Comparison of ENCODE assay signal across 1 cellular context in the genomic region with DNA sequence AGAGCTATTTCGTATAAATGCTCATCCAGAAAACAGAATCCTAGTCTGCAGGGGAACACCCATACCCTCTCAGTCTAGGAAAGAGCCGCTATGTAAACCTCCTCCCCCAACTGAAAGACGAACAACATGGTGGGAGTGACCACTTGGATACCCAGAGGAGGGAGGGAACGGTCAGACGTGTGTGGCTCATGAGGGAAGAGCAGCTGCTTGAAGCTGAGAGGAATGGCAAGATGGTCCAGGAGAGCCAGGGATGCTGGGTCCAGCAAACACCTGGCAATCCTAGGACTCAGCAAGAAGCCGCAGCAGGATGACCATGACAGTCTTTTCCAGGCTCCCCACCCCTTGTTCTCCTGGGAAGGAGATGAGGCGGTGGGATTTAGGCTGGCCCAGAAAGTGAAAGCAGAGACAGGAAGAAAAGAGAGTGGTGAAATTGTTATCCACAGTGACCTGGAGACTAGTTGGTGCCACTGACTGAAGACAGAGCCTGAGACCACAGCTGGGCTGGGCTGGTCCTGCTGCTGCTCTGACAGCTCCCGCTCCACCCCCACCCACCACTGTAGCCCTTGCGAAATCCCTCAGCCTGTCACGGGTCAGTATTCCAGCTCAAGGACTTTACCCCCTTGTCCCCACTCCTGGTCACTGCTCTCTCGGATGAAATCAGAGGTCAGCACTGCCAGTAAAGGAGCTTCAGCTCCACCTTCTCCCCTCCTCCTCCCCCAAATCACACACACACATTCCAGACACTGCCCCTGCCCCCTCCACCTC.
TF ChIP-seq lines count a peak whose summit lies in the region.

No MANE protein-coding gene starts in this region.

TF ChIP-seq in HepG2, 621 proteins besides CTCF, POLR2A, EP300 and RAD21 (continued from another document and continues in another):
- TF ChIP-seq SIN3B (IDR thresholded peaks at IDR 0.05; ENCODE audit: low read length) = peak; percentile 30; the same call in 1 of the 2 replicates
- TF ChIP-seq YEATS4 (CRISPR knock-in tag; IDR thresholded peaks at IDR 0.05; ENCODE audit: borderline replicate concordance) = no peak; the same call in none of the 2 replicates
- TF ChIP-seq GABPB1 (CRISPR knock-in tag; IDR thresholded peaks at IDR 0.05) = peak; percentile 46; the same call in 1 of the 2 replicates
- TF ChIP-seq, protein P1, sequence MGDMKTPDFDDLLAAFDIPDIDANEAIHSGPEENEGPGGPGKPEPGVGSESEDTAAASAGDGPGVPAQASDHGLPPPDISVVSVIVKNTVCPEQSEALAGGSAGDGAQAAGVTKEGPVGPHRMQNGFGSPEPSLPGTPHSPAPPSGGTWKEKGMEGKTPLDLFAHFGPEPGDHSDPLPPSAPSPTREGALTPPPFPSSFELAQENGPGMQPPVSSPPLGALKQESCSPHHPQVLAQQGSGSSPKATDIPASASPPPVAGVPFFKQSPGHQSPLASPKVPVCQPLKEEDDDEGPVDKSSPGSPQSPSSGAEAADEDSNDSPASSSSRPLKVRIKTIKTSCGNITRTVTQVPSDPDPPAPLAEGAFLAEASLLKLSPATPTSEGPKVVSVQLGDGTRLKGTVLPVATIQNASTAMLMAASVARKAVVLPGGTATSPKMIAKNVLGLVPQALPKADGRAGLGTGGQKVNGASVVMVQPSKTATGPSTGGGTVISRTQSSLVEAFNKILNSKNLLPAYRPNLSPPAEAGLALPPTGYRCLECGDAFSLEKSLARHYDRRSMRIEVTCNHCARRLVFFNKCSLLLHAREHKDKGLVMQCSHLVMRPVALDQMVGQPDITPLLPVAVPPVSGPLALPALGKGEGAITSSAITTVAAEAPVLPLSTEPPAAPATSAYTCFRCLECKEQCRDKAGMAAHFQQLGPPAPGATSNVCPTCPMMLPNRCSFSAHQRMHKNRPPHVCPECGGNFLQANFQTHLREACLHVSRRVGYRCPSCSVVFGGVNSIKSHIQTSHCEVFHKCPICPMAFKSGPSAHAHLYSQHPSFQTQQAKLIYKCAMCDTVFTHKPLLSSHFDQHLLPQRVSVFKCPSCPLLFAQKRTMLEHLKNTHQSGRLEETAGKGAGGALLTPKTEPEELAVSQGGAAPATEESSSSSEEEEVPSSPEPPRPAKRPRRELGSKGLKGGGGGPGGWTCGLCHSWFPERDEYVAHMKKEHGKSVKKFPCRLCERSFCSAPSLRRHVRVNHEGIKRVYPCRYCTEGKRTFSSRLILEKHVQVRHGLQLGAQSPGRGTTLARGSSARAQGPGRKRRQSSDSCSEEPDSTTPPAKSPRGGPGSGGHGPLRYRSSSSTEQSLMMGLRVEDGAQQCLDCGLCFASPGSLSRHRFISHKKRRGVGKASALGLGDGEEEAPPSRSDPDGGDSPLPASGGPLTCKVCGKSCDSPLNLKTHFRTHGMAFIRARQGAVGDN (CRISPR knock-in tag; IDR thresholded peaks at IDR 0.05) = peak; percentile 74
- TF ChIP-seq, protein P2, sequence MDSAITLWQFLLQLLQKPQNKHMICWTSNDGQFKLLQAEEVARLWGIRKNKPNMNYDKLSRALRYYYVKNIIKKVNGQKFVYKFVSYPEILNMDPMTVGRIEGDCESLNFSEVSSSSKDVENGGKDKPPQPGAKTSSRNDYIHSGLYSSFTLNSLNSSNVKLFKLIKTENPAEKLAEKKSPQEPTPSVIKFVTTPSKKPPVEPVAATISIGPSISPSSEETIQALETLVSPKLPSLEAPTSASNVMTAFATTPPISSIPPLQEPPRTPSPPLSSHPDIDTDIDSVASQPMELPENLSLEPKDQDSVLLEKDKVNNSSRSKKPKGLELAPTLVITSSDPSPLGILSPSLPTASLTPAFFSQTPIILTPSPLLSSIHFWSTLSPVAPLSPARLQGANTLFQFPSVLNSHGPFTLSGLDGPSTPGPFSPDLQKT (CRISPR knock-in tag; IDR thresholded peaks at IDR 0.05; ENCODE audit: borderline replicate concordance) = no peak
- no peak for TF ChIP-seq SMC3 (IDR thresholded peaks at IDR 0.05; ENCODE audit: low read length)
- no peak for TF ChIP-seq NFATC3 (CRISPR knock-in tag; IDR thresholded peaks at IDR 0.05)
- TF ChIP-seq, protein P3, sequence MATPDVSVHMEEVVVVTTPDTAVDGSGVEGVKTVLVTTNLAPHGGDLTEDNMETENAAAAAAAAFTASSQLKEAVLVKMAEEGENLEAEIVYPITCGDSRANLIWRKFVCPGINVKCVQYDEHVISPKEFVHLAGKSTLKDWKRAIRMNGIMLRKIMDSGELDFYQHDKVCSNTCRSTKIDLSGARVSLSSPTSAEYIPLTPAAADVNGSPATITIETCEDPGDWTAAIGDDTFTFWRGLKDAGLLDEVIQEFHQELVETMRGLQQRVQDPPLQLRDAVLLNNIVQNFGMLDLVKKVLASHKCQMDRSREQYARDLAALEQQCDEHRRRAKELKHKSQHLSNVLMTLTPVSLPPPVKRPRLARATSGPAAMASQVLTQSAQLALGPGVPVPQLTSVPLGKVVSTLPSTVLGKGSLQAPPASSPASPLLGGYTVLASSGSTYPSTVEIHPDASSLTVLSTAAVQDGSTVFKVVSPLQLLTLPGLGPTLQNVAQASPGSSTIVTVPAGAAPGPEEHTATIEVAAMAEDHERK (CRISPR knock-in tag; IDR thresholded peaks at IDR 0.05; ENCODE audit: low read depth) = no peak
- 0 out of 2 replicates have a peak, but pooled peaks have one; percentile 35 for TF ChIP-seq ZNF724P (CRISPR knock-in tag; IDR thresholded peaks at IDR 0.05; ENCODE audit: borderline replicate concordance)
- no peak for TF ChIP-seq IKZF4 (CRISPR knock-in tag; IDR thresholded peaks at IDR 0.05; ENCODE audit: borderline replicate concordance, low read depth, not compliant biosample characterization)
- no peak for TF ChIP-seq ZMAT3 (CRISPR knock-in tag; conservative IDR thresholded peaks at IDR 0.05)
- no peak for TF ChIP-seq ZNF598 (CRISPR knock-in tag; IDR thresholded peaks at IDR 0.05; ENCODE audit: borderline replicate concordance)
- peak; percentile 86 for TF ChIP-seq ZSCAN31 (CRISPR knock-in tag; IDR thresholded peaks at IDR 0.05; ENCODE audit: low read depth)
- TF ChIP-seq, protein P4, sequence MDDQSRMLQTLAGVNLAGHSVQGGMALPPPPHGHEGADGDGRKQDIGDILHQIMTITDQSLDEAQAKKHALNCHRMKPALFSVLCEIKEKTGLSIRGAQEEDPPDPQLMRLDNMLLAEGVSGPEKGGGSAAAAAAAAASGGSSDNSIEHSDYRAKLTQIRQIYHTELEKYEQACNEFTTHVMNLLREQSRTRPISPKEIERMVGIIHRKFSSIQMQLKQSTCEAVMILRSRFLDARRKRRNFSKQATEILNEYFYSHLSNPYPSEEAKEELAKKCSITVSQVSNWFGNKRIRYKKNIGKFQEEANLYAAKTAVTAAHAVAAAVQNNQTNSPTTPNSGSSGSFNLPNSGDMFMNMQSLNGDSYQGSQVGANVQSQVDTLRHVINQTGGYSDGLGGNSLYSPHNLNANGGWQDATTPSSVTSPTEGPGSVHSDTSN (CRISPR knock-in tag; IDR thresholded peaks at IDR 0.05; ENCODE audit: borderline replicate concordance) = no peak
- 0 out of 2 replicates have a peak, but pooled peaks have one; percentile 29 for TF ChIP-seq ZNF652 (CRISPR knock-in tag; IDR thresholded peaks at IDR 0.05; ENCODE audit: borderline replicate concordance, low read depth)
- TF ChIP-seq ZNF550 (CRISPR knock-in tag; IDR thresholded peaks at IDR 0.05; ENCODE audit: borderline replicate concordance) = no peak
- TF ChIP-seq, protein P5, sequence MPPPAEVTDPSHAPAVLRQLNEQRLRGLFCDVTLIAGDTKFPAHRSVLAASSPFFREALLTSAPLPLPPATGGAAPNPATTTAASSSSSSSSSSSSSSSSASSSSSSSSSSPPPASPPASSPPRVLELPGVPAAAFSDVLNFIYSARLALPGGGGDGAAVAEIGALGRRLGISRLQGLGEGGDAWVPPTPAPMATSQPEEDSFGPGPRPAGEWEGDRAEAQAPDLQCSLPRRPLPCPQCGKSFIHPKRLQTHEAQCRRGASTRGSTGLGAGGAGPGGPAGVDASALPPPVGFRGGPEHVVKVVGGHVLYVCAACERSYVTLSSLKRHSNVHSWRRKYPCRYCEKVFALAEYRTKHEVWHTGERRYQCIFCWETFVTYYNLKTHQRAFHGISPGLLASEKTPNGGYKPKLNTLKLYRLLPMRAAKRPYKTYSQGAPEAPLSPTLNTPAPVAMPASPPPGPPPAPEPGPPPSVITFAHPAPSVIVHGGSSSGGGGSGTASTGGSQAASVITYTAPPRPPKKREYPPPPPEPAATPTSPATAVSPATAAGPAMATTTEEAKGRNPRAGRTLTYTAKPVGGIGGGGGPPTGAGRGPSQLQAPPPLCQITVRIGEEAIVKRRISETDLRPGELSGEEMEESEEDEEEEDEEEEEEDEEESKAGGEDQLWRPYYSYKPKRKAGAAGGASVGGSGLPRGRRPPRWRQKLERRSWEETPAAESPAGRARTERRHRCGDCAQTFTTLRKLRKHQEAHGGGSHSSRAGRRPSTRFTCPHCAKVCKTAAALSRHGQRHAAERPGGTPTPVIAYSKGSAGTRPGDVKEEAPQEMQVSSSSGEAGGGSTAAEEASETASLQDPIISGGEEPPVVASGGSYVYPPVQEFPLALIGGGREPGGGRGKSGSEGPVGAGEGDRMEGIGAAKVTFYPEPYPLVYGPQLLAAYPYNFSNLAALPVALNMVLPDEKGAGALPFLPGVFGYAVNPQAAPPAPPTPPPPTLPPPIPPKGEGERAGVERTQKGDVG (CRISPR knock-in tag; IDR thresholded peaks at IDR 0.05; ENCODE audit: borderline replicate concordance) = no peak
- TF ChIP-seq ZSCAN22 (CRISPR knock-in tag; IDR thresholded peaks at IDR 0.05) = no peak
- no peak; the same call in 1 of the 2 replicates for TF ChIP-seq ZNF556 (CRISPR knock-in tag; IDR thresholded peaks at IDR 0.05; ENCODE audit: borderline replicate concordance)
- no peak; the same call in 1 of the 2 replicates for TF ChIP-seq ZNF543 (CRISPR knock-in tag; IDR thresholded peaks at IDR 0.05)
- peak; percentile 66; the same call in 1 of the 2 replicates for TF ChIP-seq CBFB (CRISPR knock-in tag; IDR thresholded peaks at IDR 0.05)
- no peak for TF ChIP-seq FOXP1 (IDR thresholded peaks at IDR 0.05)
- TF ChIP-seq FOXP1 (CRISPR knock-in tag; IDR thresholded peaks at IDR 0.05) = peak; percentile 51
- peak; percentile 62; the same call in 1 of the 2 replicates for TF ChIP-seq MTA1 (CRISPR knock-in tag; IDR thresholded peaks at IDR 0.05; ENCODE audit: borderline replicate concordance)
- TF ChIP-seq ZNF788 (CRISPR knock-in tag; IDR thresholded peaks at IDR 0.05; ENCODE audit: borderline replicate concordance) = peak; percentile 94; the same call in 1 of the 2 replicates
- no peak for TF ChIP-seq KLF9 (CRISPR knock-in tag; IDR thresholded peaks at IDR 0.05; ENCODE audit: low read depth)
- TF ChIP-seq, protein P6, sequence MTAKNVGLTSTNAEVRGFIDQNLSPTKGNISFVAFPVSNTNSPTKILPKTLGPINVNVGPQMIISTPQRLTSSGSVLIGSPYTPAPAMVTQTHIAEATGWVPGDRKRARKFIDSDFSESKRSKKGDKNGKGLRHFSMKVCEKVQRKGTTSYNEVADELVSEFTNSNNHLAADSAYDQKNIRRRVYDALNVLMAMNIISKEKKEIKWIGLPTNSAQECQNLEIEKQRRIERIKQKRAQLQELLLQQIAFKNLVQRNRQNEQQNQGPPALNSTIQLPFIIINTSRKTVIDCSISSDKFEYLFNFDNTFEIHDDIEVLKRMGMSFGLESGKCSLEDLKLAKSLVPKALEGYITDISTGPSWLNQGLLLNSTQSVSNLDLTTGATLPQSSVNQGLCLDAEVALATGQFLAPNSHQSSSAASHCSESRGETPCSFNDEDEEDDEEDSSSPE (CRISPR knock-in tag; IDR thresholded peaks at IDR 0.05) = no peak
- TF ChIP-seq, protein P7, sequence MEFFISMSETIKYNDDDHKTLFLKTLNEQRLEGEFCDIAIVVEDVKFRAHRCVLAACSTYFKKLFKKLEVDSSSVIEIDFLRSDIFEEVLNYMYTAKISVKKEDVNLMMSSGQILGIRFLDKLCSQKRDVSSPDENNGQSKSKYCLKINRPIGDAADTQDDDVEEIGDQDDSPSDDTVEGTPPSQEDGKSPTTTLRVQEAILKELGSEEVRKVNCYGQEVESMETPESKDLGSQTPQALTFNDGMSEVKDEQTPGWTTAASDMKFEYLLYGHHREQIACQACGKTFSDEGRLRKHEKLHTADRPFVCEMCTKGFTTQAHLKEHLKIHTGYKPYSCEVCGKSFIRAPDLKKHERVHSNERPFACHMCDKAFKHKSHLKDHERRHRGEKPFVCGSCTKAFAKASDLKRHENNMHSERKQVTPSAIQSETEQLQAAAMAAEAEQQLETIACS (CRISPR knock-in tag; IDR thresholded peaks at IDR 0.05) = no peak
- no peak; the same call in none of the 2 replicates for TF ChIP-seq GATAD1 (CRISPR knock-in tag; IDR thresholded peaks at IDR 0.05)
- TF ChIP-seq ZSCAN20 (CRISPR knock-in tag; IDR thresholded peaks at IDR 0.05; ENCODE audit: borderline replicate concordance) = no peak
- TF ChIP-seq PHF5A (CRISPR knock-in tag; IDR thresholded peaks at IDR 0.05; ENCODE audit: low read depth, unreplicated experiment) = no peak
- peak; percentile 96 for TF ChIP-seq MEIS2 (CRISPR knock-in tag; IDR thresholded peaks at IDR 0.05)
- no peak for TF ChIP-seq JARID2 (CRISPR knock-in tag; IDR thresholded peaks at IDR 0.05; ENCODE audit: insufficient replicate concordance)
- TF ChIP-seq FIP1L1 (IDR thresholded peaks at IDR 0.05; ENCODE audit: borderline replicate concordance, insufficient read depth, low read depth, low read length) = no peak
- no peak for TF ChIP-seq NAIF1 (CRISPR knock-in tag; IDR thresholded peaks at IDR 0.05; ENCODE audit: borderline replicate concordance)
- no peak for TF ChIP-seq DNMT3B (CRISPR knock-in tag; conservative IDR thresholded peaks at IDR 0.05)
- TF ChIP-seq REL (CRISPR knock-in tag; conservative IDR thresholded peaks at IDR 0.05) = no peak
- no peak; the same call in 1 of the 2 replicates for TF ChIP-seq ZNF292 (CRISPR knock-in tag; IDR thresholded peaks at IDR 0.05; ENCODE audit: borderline replicate concordance, low read depth)
- TF ChIP-seq, protein P8, sequence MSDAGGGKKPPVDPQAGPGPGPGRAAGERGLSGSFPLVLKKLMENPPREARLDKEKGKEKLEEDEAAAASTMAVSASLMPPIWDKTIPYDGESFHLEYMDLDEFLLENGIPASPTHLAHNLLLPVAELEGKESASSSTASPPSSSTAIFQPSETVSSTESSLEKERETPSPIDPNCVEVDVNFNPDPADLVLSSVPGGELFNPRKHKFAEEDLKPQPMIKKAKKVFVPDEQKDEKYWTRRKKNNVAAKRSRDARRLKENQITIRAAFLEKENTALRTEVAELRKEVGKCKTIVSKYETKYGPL (CRISPR knock-in tag; IDR thresholded peaks at IDR 0.05) = no peak
